8 cellular contexts compared by ENCODE assay signal in the genomic region with DNA sequence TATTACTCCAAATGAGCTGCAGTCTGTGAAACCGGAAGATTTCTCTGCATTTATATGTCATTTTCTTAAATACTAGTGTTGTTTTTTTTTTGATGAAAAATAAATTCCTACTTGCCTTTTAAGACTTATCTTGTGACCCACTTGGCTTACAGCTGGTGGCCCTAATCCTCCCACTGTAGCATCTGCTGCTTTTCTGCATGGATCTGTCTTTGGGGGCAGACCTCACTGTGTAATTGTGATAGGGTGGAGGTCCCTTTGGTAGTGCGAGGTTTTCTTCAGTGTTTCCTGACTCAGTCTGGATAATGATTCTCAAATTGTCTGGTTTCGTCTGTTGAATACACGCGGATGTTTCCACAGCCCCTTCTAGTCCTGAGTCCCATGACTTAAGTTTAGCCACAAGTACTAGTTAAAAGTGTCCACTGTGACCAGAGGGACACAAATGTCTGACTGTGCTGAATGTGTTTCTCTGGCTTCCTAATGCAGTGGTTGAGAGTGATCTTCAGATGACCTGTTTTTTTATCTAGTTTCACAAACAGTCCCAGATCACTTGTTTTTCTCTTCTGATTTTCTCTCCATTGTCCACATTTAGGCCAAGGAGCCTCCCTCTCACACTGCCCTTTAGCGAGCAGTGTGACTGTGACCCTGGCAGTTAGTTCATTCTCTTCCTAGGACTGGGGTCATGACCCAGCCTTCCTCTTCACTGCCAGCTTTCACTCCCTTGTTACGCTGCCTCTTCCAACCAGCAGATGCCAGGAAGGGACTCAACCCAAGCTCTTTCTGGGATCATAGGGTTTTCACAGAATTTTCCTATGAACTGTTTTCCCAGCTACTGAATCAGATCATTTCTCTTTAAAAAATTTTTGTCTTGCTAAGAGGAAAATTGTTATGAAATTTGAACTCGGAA.
DNase-seq lines count a peak whose midpoint lies in the region; ATAC-seq and TF ChIP-seq lines count a peak whose summit lies in the region.

No MANE protein-coding gene starts in this region.

- H3K4me3 Mint-ChIP-seq in activated naive CD8-positive, alpha-beta T cell, result no peak overlapping the region
- no peak overlapping the region for H3K4me3 Mint-ChIP-seq in activated naive CD8-positive, alpha-beta T cell treated with anti-CD3 and anti-CD28 coated beads for 36 hours
- H3K4me3 Mint-ChIP-seq in neural progenitor cell, result no peak overlapping the region
- no peak overlapping the region for H3K4me3 Mint-ChIP-seq in activated CD4-positive, alpha-beta memory T cell treated with anti-CD3 and anti-CD28 coated beads for 36 hours

- intact Hi-C loops in aorta (cut with DNase I), result no loop called here
- intact Hi-C loops in activated CD4-positive, alpha-beta memory T cell treated with anti-CD3 and anti-CD28 coated beads for 36 hours (cut with micrococcal nuclease), result loop anchor here (5.0 kb wide), 1 partner anchor 35 kb away; no protein-coding TSS in a partner anchor

- H3K27me3 Mint-ChIP-seq in activated naive CD8-positive, alpha-beta T cell, result no peaks in the 10 kb centered on the region
- no peaks in the 10 kb centered on the region for H3K27me3 Mint-ChIP-seq in activated naive CD8-positive, alpha-beta T cell treated with anti-CD3 and anti-CD28 coated beads for 36 hours
- peaks cover 2% of the 10 kb centered on the region for H3K27me3 Mint-ChIP-seq in neural progenitor cell (ENCODE audit: insufficient read depth, low read depth)
- no peaks in the 10 kb centered on the region for H3K27me3 Mint-ChIP-seq in activated CD4-positive, alpha-beta memory T cell treated with anti-CD3 and anti-CD28 coated beads for 36 hours

- peak overlapping the region; percentile 19 for H3K27ac Mint-ChIP-seq in activated naive CD8-positive, alpha-beta T cell
- H3K27ac Mint-ChIP-seq in activated naive CD8-positive, alpha-beta T cell treated with anti-CD3 and anti-CD28 coated beads for 36 hours, result no peak overlapping the region
- peak overlapping the region; percentile 51 for H3K27ac Mint-ChIP-seq in neural progenitor cell
- H3K27ac Mint-ChIP-seq in activated CD4-positive, alpha-beta memory T cell treated with anti-CD3 and anti-CD28 coated beads for 36 hours, result no peak overlapping the region

- POLR2A ChIA-PET in activated CD4-positive, alpha-beta memory T cell treated with anti-CD3 and anti-CD28 coated beads for 36 hours (lab: Charles Lee), result no interaction called here

- H3K27me3 ChIP-seq in gastroesophageal sphincter (peaks cover 3% of the 10 kb centered on the region), neural progenitor cell (peaks cover 23% of the 10 kb centered on the region), aorta (ENCODE audit: control insufficient read depth in 1 of 2, insufficient read depth in 2 of 2, low read length in 1 of 2) (no peaks in the 10 kb centered on the region)

- H3K9me3 ChIP-seq in gastroesophageal sphincter (no peaks in the 10 kb centered on the region), neural progenitor cell (ENCODE audit: low read depth) (no peaks in the 10 kb centered on the region), aorta (ENCODE audit: control insufficient read depth, low read length) (no peaks in the 10 kb centered on the region)

- H3K36me3 ChIP-seq in gastroesophageal sphincter, result no peaks in the 10 kb centered on the region
- H3K36me3 ChIP-seq in neural progenitor cell, result no peaks in the 10 kb centered on the region
- H3K36me3 ChIP-seq in aorta (ENCODE audit: control insufficient read depth in 1 of 2, insufficient read depth in 2 of 2, low read length in 1 of 2), result no peaks in the 10 kb centered on the region

- CTCF ChIA-PET in activated CD4-positive, alpha-beta memory T cell treated with anti-CD3 and anti-CD28 coated beads for 36 hours (lab: Charles Lee), result no interaction called here

- H3K4me1 Mint-ChIP-seq in activated naive CD8-positive, alpha-beta T cell (ENCODE audit: low read depth), result peaks cover 60% of the 10 kb centered on the region
- peaks cover 49% of the 10 kb centered on the region for H3K4me1 Mint-ChIP-seq in activated naive CD8-positive, alpha-beta T cell treated with anti-CD3 and anti-CD28 coated beads for 36 hours
- peaks cover 54% of the 10 kb centered on the region for H3K4me1 Mint-ChIP-seq in neural progenitor cell
- peaks cover 35% of the 10 kb centered on the region for H3K4me1 Mint-ChIP-seq in activated CD4-positive, alpha-beta memory T cell treated with anti-CD3 and anti-CD28 coated beads for 36 hours (ENCODE audit: low read depth)

- peak overlapping the region in 3 of 4 donors; percentile 57 to 71 (median 64) for H3K27ac ChIP-seq in gastroesophageal sphincter
- H3K27ac ChIP-seq in neural progenitor cell, result no peak overlapping the region
- H3K27ac ChIP-seq in aorta (ENCODE audit: low read depth in 1 of 2, low read length in 2 of 2), result no peak overlapping the region

- no peak overlapping the region for H3K4me3 ChIP-seq in gastroesophageal sphincter
- no peak overlapping the region for H3K4me3 ChIP-seq in neural progenitor cell
- H3K4me3 ChIP-seq in aorta (ENCODE audit: low read length in 2 of 2), result no peak overlapping the region

- no peak for DNase-seq in activated naive CD8-positive, alpha-beta T cell treated with anti-CD3 and anti-CD28 coated beads for 36 hours
- DNase-seq in neural progenitor cell (ENCODE audit: low spot score) (no peak), aorta (no peak), SW 1271 (lab: John Stamatoyannopoulos, UW) (no peak)
- DNase-seq in stimulated activated naive CD4-positive, alpha-beta T cell (lab: John Stamatoyannopoulos, UW), result no peak
- DNase-seq in activated CD4-positive, alpha-beta memory T cell treated with anti-CD3 and anti-CD28 coated beads for 36 hours, result no peak

- H2AFZ ChIP-seq in neural progenitor cell (replicated peaks), result no peak overlapping the region

- WGBS in gastroesophageal sphincter (ENCODE audit: low coverage in 1 of 2), 2 donors, result 65 to 75% methylated on average over 7 to 8 of the region's 8 CpGs
- 37 to 59% methylated on average over 8 of the region's 8 CpGs for WGBS in aorta, 2 donors

- H3K4me1 ChIP-seq in gastroesophageal sphincter (peaks cover 0 to 40% (median 11%) of the 10 kb centered on the region in 3 donors), neural progenitor cell (peaks cover 40% of the 10 kb centered on the region), aorta (ENCODE audit: control insufficient read depth in 1 of 2, insufficient read depth in 2 of 2, low read length in 2 of 2) (no peaks in the 10 kb centered on the region)

- TF ChIP-seq POLR2A in gastroesophageal sphincter (IDR thresholded peaks at IDR 0.05), result no peak

- TF ChIP-seq EP300 in gastroesophageal sphincter (IDR thresholded peaks at IDR 0.05), result no peak

- H3K36me3 Mint-ChIP-seq in activated naive CD8-positive, alpha-beta T cell, result peaks cover 2% of the 10 kb centered on the region
- peaks cover 7% of the 10 kb centered on the region for H3K36me3 Mint-ChIP-seq in activated naive CD8-positive, alpha-beta T cell treated with anti-CD3 and anti-CD28 coated beads for 36 hours
- peaks cover 8% of the 10 kb centered on the region for H3K36me3 Mint-ChIP-seq in neural progenitor cell
- H3K36me3 Mint-ChIP-seq in activated CD4-positive, alpha-beta memory T cell treated with anti-CD3 and anti-CD28 coated beads for 36 hours, result no peaks in the 10 kb centered on the region

- H3K9ac ChIP-seq in neural progenitor cell, result no peak overlapping the region

- ATAC-seq in gastroesophageal sphincter (peak; percentile 61), aorta (ENCODE audit: low FRiP score) (peak; percentile 63)

- H3K79me2 ChIP-seq in neural progenitor cell (ENCODE audit: low read depth), result no peaks in the 10 kb centered on the region

- TF ChIP-seq CTCF in gastroesophageal sphincter (IDR thresholded peaks at IDR 0.05), result no peak
- TF ChIP-seq CTCF in neural progenitor cell (IDR thresholded peaks at IDR 0.05), result no peak

- H3F3A ChIP-seq in neural progenitor cell (ENCODE audit: low read depth), result peaks cover 18% of the 10 kb centered on the region

- H3K9me3 Mint-ChIP-seq in activated naive CD8-positive, alpha-beta T cell (ENCODE audit: low read depth), result no peaks in the 10 kb centered on the region
- no peaks in the 10 kb centered on the region for H3K9me3 Mint-ChIP-seq in activated naive CD8-positive, alpha-beta T cell treated with anti-CD3 and anti-CD28 coated beads for 36 hours
- H3K9me3 Mint-ChIP-seq in neural progenitor cell, result no peaks in the 10 kb centered on the region
- H3K9me3 Mint-ChIP-seq in activated CD4-positive, alpha-beta memory T cell treated with anti-CD3 and anti-CD28 coated beads for 36 hours, result no peaks in the 10 kb centered on the region

- no peak overlapping the region for H3K4me2 ChIP-seq in neural progenitor cell

- H4K20me1 ChIP-seq in neural progenitor cell (ENCODE audit: low read depth), result peaks cover 26% of the 10 kb centered on the region

Comparison
In these comparisons a context has a peak if more than half of its experiments do, and no peak if none do; other contexts are left out.
1. H3K27ac Mint-ChIP-seq: peak in activated naive CD8-positive, alpha-beta T cell (single experiment) and neural progenitor cell (single experiment); none in activated naive CD8-positive, alpha-beta T cell treated with anti-CD3 and anti-CD28 coated beads for 36 hours (single experiment) and activated CD4-positive, alpha-beta memory T cell treated with anti-CD3 and anti-CD28 coated beads for 36 hours (single experiment).
2. H3K27ac ChIP-seq: peak in gastroesophageal sphincter (3 of 4); none in neural progenitor cell (single experiment) and aorta (0 of 2).